In genomic region chr1:2527553-2527860, GRCh38 we compare ENCODE assay signal across 16 cellular contexts. TPM values are rescaled to one million over a fixed set of nuclear protein-coding genes. Genes with fewer than 3 reads are reported as not detected.
DNase-seq lines count a peak whose midpoint lies in the region; ATAC-seq and TF ChIP-seq lines count a peak whose summit lies in the region.
"Had no signal": no experiment of that assay in that cellular context is flagged by ENCODE, and none has a peak within 500 bp of the region (broad histone marks: within the 10 kb centered on the region; RNA-seq: fewer than 3 reads in every experiment).

No MANE protein-coding gene starts in this region.

- peaks cover 32% of the 10 kb centered on the region for H3K79me2 ChIP-seq in SK-N-SH (ENCODE audit: insufficient read depth)

- POLR2A ChIA-PET in T-cell (lab: Charles Lee), result no interaction called here
- POLR2A ChIA-PET in SK-N-SH (lab: Yijun Ruan, JAX), result interaction anchor here (3.4 kb wide), 1 partner anchor 16 kb away, joined by 19 read pairs; no protein-coding TSS in a partner anchor

- H3K9me2 ChIP-seq in SK-N-SH, result no peaks in the 10 kb centered on the region

- TF ChIP-seq RAD21 in SK-N-SH (IDR thresholded peaks at IDR 0.05; ENCODE audit: low read length), result no peak

- H4K20me1 ChIP-seq in BLaER1 (peaks cover 86% of the 10 kb centered on the region), SK-N-SH (ENCODE audit: insufficient read depth) (peaks cover 31% of the 10 kb centered on the region)

- no peaks in the 10 kb centered on the region for H3F3A ChIP-seq in SK-N-SH (replicated peaks; ENCODE audit: insufficient read depth)

- peaks cover 75% of the 10 kb centered on the region for H3K4me1 ChIP-seq in BLaER1
- peaks cover 61% of the 10 kb centered on the region for H3K4me1 ChIP-seq in neuron (ENCODE audit: insufficient read depth, low read length)
- peaks cover 0 to 45% of the 10 kb centered on the region in 2 experiments; a peak in 3 of 4 replicates for H3K4me1 ChIP-seq in SK-N-SH (ENCODE audit: control insufficient read depth in 1 of 2, insufficient read depth in 2 of 2, low read depth in 1 of 2, low read length in 1 of 2)

- no peak for ATAC-seq in T-cell (replicated peaks in 1 of 4)
- no peak for ATAC-seq in HG02973 (IDR thresholded peaks at IDR 0.05; ENCODE audit: unreplicated experiment)
- ATAC-seq: effector memory CD8-positive, alpha-beta T cell had no signal

- H3K27me3 ChIP-seq in BLaER1 (peaks cover 58% of the 10 kb centered on the region), neuron (ENCODE audit: insufficient read depth, low read length) (no peaks in the 10 kb centered on the region), SK-N-SH (ENCODE audit: insufficient read depth) (peaks cover 6% of the 10 kb centered on the region; the same call in 1 of the 2 replicates)
- H3K27me3 ChIP-seq: vagina had no signal

- no peak overlapping the region for H3K9ac ChIP-seq in BLaER1
- H3K9ac ChIP-seq in SK-N-SH, result no peak overlapping the region
- H3K9ac ChIP-seq: KMS-11 had no signal

- DNase-seq in T-cell (no peak), epithelial cell of prostate (ENCODE audit: low read depth, low spot score) (no peak), CD14-positive monocyte (ENCODE audit: low spot score) (no peak), SK-N-SH (no peak)
- no peak for DNase-seq in activated T-helper 2 cell treated with anti-CD3 and anti-CD28 coated beads, Interferon-gamma antibody, Interleukin-2, Interleukin-4, amounts not matched to agents 10 μg/mL and 5 μg/mL and 100 μg/mL, durations not matched to agents 14 hours and 24 hours and 36 hours (ENCODE audit: low spot score)
- DNase-seq: effector memory CD8-positive, alpha-beta T cell; kidney; NCI-H1092; NCI-H2029 treated with DMSO at 0.1 percent for 48 hours had no signal

- H3K36me3 Mint-ChIP-seq in T-cell (no peaks in the 10 kb centered on the region), CD14-positive monocyte (peaks cover 9 to 12% of the 10 kb centered on the region in 2 donors)
- H3K36me3 Mint-ChIP-seq in activated T-helper 2 cell treated with anti-CD3 and anti-CD28 coated beads, Interferon-gamma antibody, Interleukin-2, Interleukin-4, amounts not matched to agents 10 μg/mL and 5 μg/mL and 100 μg/mL, durations not matched to agents 14 hours and 24 hours and 36 hours (ENCODE audit: low read depth), result peaks cover 6% of the 10 kb centered on the region

- H3K9me3 ChIP-seq in BLaER1, result no peaks in the 10 kb centered on the region
- no peaks in the 10 kb centered on the region for H3K9me3 ChIP-seq in neuron (ENCODE audit: low read length)
- H3K9me3 ChIP-seq in SK-N-SH, result no peaks in the 10 kb centered on the region
- H3K9me3 ChIP-seq: adrenal gland, vagina had no signal

- no peak overlapping the region for H2AFZ ChIP-seq in neuron (ENCODE audit: low read depth, low read length)
- no peak overlapping the region for H2AFZ ChIP-seq in SK-N-SH (ENCODE audit: low read depth)

- no peak for TF ChIP-seq EP300 in SK-N-SH (IDR thresholded peaks at IDR 0.05; ENCODE audit: borderline replicate concordance in 1 of 2, low read depth in 1 of 2, low read length in 1 of 2)

- H3K27ac Mint-ChIP-seq in T-cell (no peak overlapping the region), CD14-positive monocyte (no peak overlapping the region)
- no peak overlapping the region for H3K27ac Mint-ChIP-seq in activated T-helper 2 cell treated with anti-CD3 and anti-CD28 coated beads, Interferon-gamma antibody, Interleukin-2, Interleukin-4, amounts not matched to agents 10 μg/mL and 5 μg/mL and 100 μg/mL, durations not matched to agents 14 hours and 24 hours and 36 hours
- H3K27ac Mint-ChIP-seq: activated CD4-positive, alpha-beta memory T cell treated with anti-CD3 and anti-CD28 coated beads, Interleukin-2, amount 10 ng/mL, durations not matched to agents 7 days and 5 days; effector memory CD8-positive, alpha-beta T cell had no signal

- no peak overlapping the region for H3K27ac ChIP-seq in BLaER1
- H3K27ac ChIP-seq in epithelial cell of prostate, result peak overlapping the region; percentile 84
- H3K27ac ChIP-seq in SK-N-SH (ENCODE audit: low read depth in 2 of 2, low read length in 1 of 2), result no peak overlapping the region; a peak in 1 of 4 replicates
- H3K27ac ChIP-seq: KMS-11 had no signal

- intact Hi-C loops in CD14-positive monocyte (cut with micrococcal nuclease), result loop anchor here (2.0 to 10.0 kb wide), 6 partner anchors 19 to 323 kb away; partner anchors contain the start of genes MORN1 (in 1 of the 2), PEX10 (in 1 of the 2), PRXL2B (in 1 of the 2) and RER1 (in 1 of the 2)
- intact Hi-C loops in activated T-helper 2 cell treated with anti-CD3 and anti-CD28 coated beads, Interferon-gamma antibody, Interleukin-2, Interleukin-4, amounts not matched to agents 10 μg/mL and 5 μg/mL and 100 μg/mL, durations not matched to agents 14 hours and 24 hours and 36 hours (cut with micrococcal nuclease), result loop anchor here (2.0 to 10.0 kb wide), 3 partner anchors 213 to 395 kb away; partner anchors contain the start of gene FAAP20

- H3K9me3 Mint-ChIP-seq in T-cell, result no peaks in the 10 kb centered on the region
- H3K9me3 Mint-ChIP-seq in CD14-positive monocyte, result peaks cover 0 to 11% (median 0%) of the 10 kb centered on the region in 7 donors
- H3K9me3 Mint-ChIP-seq in activated T-helper 2 cell treated with anti-CD3 and anti-CD28 coated beads, Interferon-gamma antibody, Interleukin-2, Interleukin-4, amounts not matched to agents 10 μg/mL and 5 μg/mL and 100 μg/mL, durations not matched to agents 14 hours and 24 hours and 36 hours, result no peaks in the 10 kb centered on the region
- H3K9me3 Mint-ChIP-seq: activated CD4-positive, alpha-beta memory T cell treated with anti-CD3 and anti-CD28 coated beads, Interleukin-2, amount 10 ng/mL, durations not matched to agents 7 days and 5 days; effector memory CD8-positive, alpha-beta T cell had no signal

- peaks cover 36 to 48% (median 47%) of the 10 kb centered on the region in 3 donors for H3K4me1 Mint-ChIP-seq in T-cell
- peaks cover 31% of the 10 kb centered on the region for H3K4me1 Mint-ChIP-seq in CD14-positive monocyte
- H3K4me1 Mint-ChIP-seq in activated T-helper 2 cell treated with anti-CD3 and anti-CD28 coated beads, Interferon-gamma antibody, Interleukin-2, Interleukin-4, amounts not matched to agents 10 μg/mL and 5 μg/mL and 100 μg/mL, durations not matched to agents 14 hours and 24 hours and 36 hours (ENCODE audit: low read depth), result peaks cover 29% of the 10 kb centered on the region

- WGBS in SK-N-SH (ENCODE audit: low lambda C conversion rate), result 100% methylated on average over 1 of the region's 4 CpGs

- TF ChIP-seq CTCF in CD14-positive monocyte (IDR thresholded peaks at IDR 0.05) (no peak), SK-N-SH (IDR thresholded peaks at IDR 0.05) (no peak)

- H3K27me3 Mint-ChIP-seq in T-cell (peaks cover 0 to 25% of the 10 kb centered on the region in 2 donors), CD14-positive monocyte (ENCODE audit: low read depth in 3 of 3) (peaks cover 33 to 59% (median 49%) of the 10 kb centered on the region in 3 donors)
- peaks cover 25% of the 10 kb centered on the region for H3K27me3 Mint-ChIP-seq in activated T-helper 2 cell treated with anti-CD3 and anti-CD28 coated beads, Interferon-gamma antibody, Interleukin-2, Interleukin-4, amounts not matched to agents 10 μg/mL and 5 μg/mL and 100 μg/mL, durations not matched to agents 14 hours and 24 hours and 36 hours (ENCODE audit: low read depth)

- peak overlapping the region; percentile 70 for H3K4me2 ChIP-seq in BLaER1
- no peak overlapping the region for H3K4me2 ChIP-seq in SK-N-SH

- H3K4me3 ChIP-seq in BLaER1 (no peak overlapping the region), neuron (ENCODE audit: low read length) (peak overlapping the region; percentile 83), SK-N-SH (ENCODE audit: low read depth in 2 of 2, low read length in 1 of 2) (no peak overlapping the region)

- H3K36me3 ChIP-seq in BLaER1, result 0 out of 2 replicates have a peak, but pooled peaks cover 5% of the 10 kb centered on the region
- peaks cover 6% of the 10 kb centered on the region for H3K36me3 ChIP-seq in neuron (ENCODE audit: insufficient read depth, low read length)
- H3K36me3 ChIP-seq in SK-N-SH (replicated peaks in 1 of 2; ENCODE audit: control insufficient read depth in 1 of 2, insufficient read depth in 2 of 2, low read length in 1 of 2), result peaks cover 0 to 5% of the 10 kb centered on the region in 2 experiments
- H3K36me3 ChIP-seq: adrenal gland, vagina had no signal

- CTCF ChIA-PET in T-cell (lab: Charles Lee), result no interaction called here
- CTCF ChIA-PET in SK-N-SH (lab: Yijun Ruan, JAX), result interaction anchor here (0.8 to 5.2 kb wide), 5 partner anchors 11 to 67 kb away, joined by 3 to 25 read pairs (median 3); no protein-coding TSS in a partner anchor

- H3K4me3 Mint-ChIP-seq in T-cell (peak overlapping the region in 2 of 3 donors; percentile 41 to 93), CD14-positive monocyte (peak overlapping the region in 1 of 2 donors; percentile 76)
- no peak overlapping the region for H3K4me3 Mint-ChIP-seq in activated T-helper 2 cell treated with anti-CD3 and anti-CD28 coated beads, Interferon-gamma antibody, Interleukin-2, Interleukin-4, amounts not matched to agents 10 μg/mL and 5 μg/mL and 100 μg/mL, durations not matched to agents 14 hours and 24 hours and 36 hours (ENCODE audit: low read depth)

RNA-seq across cellular contexts. Expression of gene PANK4, which starts 1.1 kb away (rescaled TPM):
- 100 to 1,000 TPM in 3 of 5 donors, 10 to 100 TPM in 2; 51.0 to 128 (median 119) TPM for total RNA-seq in T-cell
- 10 to 100 TPM; 11.9 to 13.7 TPM for polyA plus RNA-seq in CD14-positive monocyte
- polyA plus RNA-seq in SK-N-SH (2012; rRNA removed), result 15.1 and 16.6 TPM in 2 replicates
- 5.9 and 8.7 TPM in 2 replicates for polyA plus RNA-seq in SK-N-SH (2012; cell fraction: cytosol; rRNA removed)
- 64.1 and 71.4 TPM in 2 replicates for polyA plus RNA-seq in SK-N-SH (2012; cell fraction: nucleus; rRNA removed)
- total RNA-seq in activated T-helper 2 cell treated with anti-CD3 and anti-CD28 coated beads, Interferon-gamma antibody, Interleukin-2, Interleukin-4, amounts not matched to agents 10 μg/mL and 5 μg/mL and 100 μg/mL, durations not matched to agents 14 hours and 24 hours and 36 hours, result 49.1 and 52.2 TPM in 2 replicates

RNA-seq across cellular contexts. Expression of gene HES5, which starts 2.6 kb away (rescaled TPM):
- not detected for total RNA-seq in T-cell
- polyA plus RNA-seq in CD14-positive monocyte, result not detected
- polyA plus RNA-seq in SK-N-SH (2012; rRNA removed), result 0.03 and 0.05 TPM in 2 replicates
- polyA plus RNA-seq in SK-N-SH (2012; cell fraction: cytosol; rRNA removed), result 0.06 TPM in 1 of 2 replicates, not detected in the other
- polyA plus RNA-seq in SK-N-SH (2012; cell fraction: nucleus; rRNA removed), result 0.14 and 0.20 TPM in 2 replicates
- total RNA-seq in activated T-helper 2 cell treated with anti-CD3 and anti-CD28 coated beads, Interferon-gamma antibody, Interleukin-2, Interleukin-4, amounts not matched to agents 10 μg/mL and 5 μg/mL and 100 μg/mL, durations not matched to agents 14 hours and 24 hours and 36 hours, result not detected in 2 replicates
- total RNA-seq: activated CD4-positive, alpha-beta memory T cell treated with anti-CD3 and anti-CD28 coated beads, Interleukin-2, amount 10 ng/mL, durations not matched to agents 7 days and 5 days; adrenal gland; vagina had no signal
- polyA plus RNA-seq: adrenal gland had no signal

RNA-seq across cellular contexts. Expression of gene TNFRSF14, which starts 28.7 kb away (rescaled TPM):
- total RNA-seq in T-cell, result 100 to 1,000 TPM; 163 to 214 (median 211) TPM
- polyA plus RNA-seq in CD14-positive monocyte, result 10 to 100 TPM; 62.1 to 64.4 TPM
- 0.19 and 0.28 TPM in 2 replicates for polyA plus RNA-seq in SK-N-SH (2012; rRNA removed)
- 0.03 and 0.08 TPM in 2 replicates for polyA plus RNA-seq in SK-N-SH (2012; cell fraction: cytosol; rRNA removed)
- 0.61 and 0.96 TPM in 2 replicates for polyA plus RNA-seq in SK-N-SH (2012; cell fraction: nucleus; rRNA removed)
- 191 and 199 TPM in 2 replicates for total RNA-seq in activated T-helper 2 cell treated with anti-CD3 and anti-CD28 coated beads, Interferon-gamma antibody, Interleukin-2, Interleukin-4, amounts not matched to agents 10 μg/mL and 5 μg/mL and 100 μg/mL, durations not matched to agents 14 hours and 24 hours and 36 hours

RNA-seq across cellular contexts. Expression of gene PLCH2, which starts 51.4 kb away (rescaled TPM):
- 10 to 100 TPM; 20.2 to 59.1 (median 27.9) TPM for total RNA-seq in T-cell
- polyA plus RNA-seq in CD14-positive monocyte (not detected), SK-N-SH (2012; rRNA removed) (0.08 and 0.18 TPM in 2 replicates)
- 0.06 and 0.16 TPM in 2 replicates for polyA plus RNA-seq in SK-N-SH (2012; cell fraction: cytosol; rRNA removed)
- 0.68 and 0.74 TPM in 2 replicates for polyA plus RNA-seq in SK-N-SH (2012; cell fraction: nucleus; rRNA removed)
- total RNA-seq in activated T-helper 2 cell treated with anti-CD3 and anti-CD28 coated beads, Interferon-gamma antibody, Interleukin-2, Interleukin-4, amounts not matched to agents 10 μg/mL and 5 μg/mL and 100 μg/mL, durations not matched to agents 14 hours and 24 hours and 36 hours, result 2.6 and 2.8 TPM in 2 replicates

RNA-seq across cellular contexts. Expression of gene PRXL2B, which starts 59.1 kb away (rescaled TPM):
- 10 to 100 TPM; 17.3 to 37.6 (median 35.3) TPM for total RNA-seq in T-cell
- 1 to 10 TPM; 3.6 to 6.0 TPM for polyA plus RNA-seq in CD14-positive monocyte
- 28.0 and 33.7 TPM in 2 replicates for polyA plus RNA-seq in SK-N-SH (2012; rRNA removed)
- 13.0 and 22.1 TPM in 2 replicates for polyA plus RNA-seq in SK-N-SH (2012; cell fraction: cytosol; rRNA removed)
- polyA plus RNA-seq in SK-N-SH (2012; cell fraction: nucleus; rRNA removed), result 43.9 and 44.0 TPM in 2 replicates
- total RNA-seq in activated T-helper 2 cell treated with anti-CD3 and anti-CD28 coated beads, Interferon-gamma antibody, Interleukin-2, Interleukin-4, amounts not matched to agents 10 μg/mL and 5 μg/mL and 100 μg/mL, durations not matched to agents 14 hours and 24 hours and 36 hours, result 26.5 and 28.4 TPM in 2 replicates
